10 cellular contexts compared by ENCODE assay signal in the genomic region with DNA sequence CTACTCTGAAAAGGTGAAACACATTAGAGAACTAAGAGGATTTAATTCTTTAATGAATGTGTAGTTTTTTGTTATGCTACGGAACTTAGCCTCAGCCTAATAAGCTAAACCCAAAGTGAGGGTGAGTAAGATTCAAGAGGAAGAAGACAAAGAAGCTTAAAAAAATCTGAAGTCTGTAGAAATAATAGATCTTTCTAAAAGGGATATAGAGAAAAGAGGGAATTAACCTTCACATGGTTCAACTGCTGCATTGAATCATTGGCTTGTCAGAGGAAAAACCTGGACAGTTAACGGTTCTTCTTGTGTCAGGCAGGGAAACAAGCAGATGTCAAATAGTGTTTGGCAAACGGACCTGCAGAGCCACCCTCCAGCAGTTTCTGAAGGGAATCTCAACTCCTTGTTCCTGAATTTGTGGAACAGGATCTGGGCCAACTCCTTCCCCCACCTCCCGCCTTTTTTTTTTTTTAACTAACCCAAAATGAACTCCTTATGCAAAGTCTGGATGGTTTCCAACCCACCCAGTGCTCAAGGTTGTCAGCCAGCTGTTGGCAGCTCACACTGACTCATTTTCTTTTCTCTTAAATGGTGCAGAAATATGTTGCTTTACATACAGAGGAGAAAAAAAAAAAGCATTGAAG.
DNase-seq lines count a peak whose midpoint lies in the region; ATAC-seq and TF ChIP-seq lines count a peak whose summit lies in the region.
"Had no signal": no experiment of that assay in that cellular context is flagged by ENCODE, and none has a peak within 500 bp of the region (broad histone marks: within the 10 kb centered on the region; RNA-seq: fewer than 3 reads in every experiment).

No MANE protein-coding gene starts in this region.

- in situ Hi-C loops in gastrocnemius medialis (cut with MboI; ENCODE audit: low sequenced_read_pairs in 4 of 4) = loop anchor here in 1 of 4 donors (10.0 kb wide), 1 partner anchor 178 kb away; no protein-coding TSS in a partner anchor

- H3K4me1 ChIP-seq in GM23338 (ENCODE audit: insufficient read depth) (no peaks in the 10 kb centered on the region), gastrocnemius medialis (peaks cover 34 to 39% of the 10 kb centered on the region in 2 donors)

- H3K9me3 Mint-ChIP-seq in GM23338 = no peaks in the 10 kb centered on the region

- 0 out of 2 replicates have a peak overlapping the region, but pooled peaks have one; percentile 35 for H2AFZ ChIP-seq in GM23338

- H3K4me3 ChIP-seq in GM23338 (no peak overlapping the region), gastrocnemius medialis (no peak overlapping the region)
- H3K4me3 ChIP-seq: GM12878 had no signal

- H3K4me1 Mint-ChIP-seq in GM23338 = 0 out of 3 replicates have a peak, but pooled peaks cover 3% of the 10 kb centered on the region

- TF ChIP-seq CTCF in GM23338 (conservative IDR thresholded peaks at IDR 0.05; ENCODE audit: low read depth in 2 of 2) (no peak), gastrocnemius medialis (IDR thresholded peaks at IDR 0.05 in 4 of 5, conservative IDR thresholded peaks at IDR 0.05 in 1 of 5) (no peak)

- no peak for TF ChIP-seq POLR2A in gastrocnemius medialis (IDR thresholded peaks at IDR 0.05)

- DNase-seq in GM23338 (ENCODE audit: low spot score) = no peak
- peak; percentile 8 for DNase-seq in NCI-H345 treated with DMSO at 0.1 percent for 48 hours (lab: John Stamatoyannopoulos, UW; ENCODE audit: unreplicated experiment)
- DNase-seq in fibroblast of peridontal ligament (ENCODE audit: extremely low read depth) = peak; percentile 91
- DNase-seq in gastrocnemius medialis = no peak
- no peak for DNase-seq in HuH-7.5 (ENCODE audit: low spot score)
- no peak for DNase-seq in NCI-H774 (lab: John Stamatoyannopoulos, UW)
- no peak for DNase-seq in NCI-H1436 (lab: John Stamatoyannopoulos, UW)
- DNase-seq: activated gamma-delta T cell treated with Interleukin-2 at 50 U/mL for 16 hours had no signal

- H3F3A ChIP-seq in GM23338 (replicated peaks; ENCODE audit: low read depth) = no peaks in the 10 kb centered on the region

- H3K27me3 Mint-ChIP-seq in GM23338 (ENCODE audit: insufficient read depth, low read depth, poor library complexity) = peaks cover 7% of the 10 kb centered on the region

- H3K36me3 ChIP-seq in GM23338 (ENCODE audit: insufficient read depth) (no peaks in the 10 kb centered on the region), gastrocnemius medialis (no peaks in the 10 kb centered on the region)

- no peaks in the 10 kb centered on the region for H3K36me3 Mint-ChIP-seq in GM23338 (ENCODE audit: low read depth)

- no peaks in the 10 kb centered on the region for H3K79me2 ChIP-seq in GM23338 (replicated peaks; ENCODE audit: insufficient read depth)

- no peaks in the 10 kb centered on the region for H3K9me3 ChIP-seq in gastrocnemius medialis

- no peak overlapping the region for H3K27ac Mint-ChIP-seq in GM23338

- H3K4me2 ChIP-seq in GM23338 = no peak overlapping the region

- intact Hi-C loops in gastrocnemius medialis (cut with DNase I; ENCODE audit: low total_unique reads) = no loop called here

- no peaks in the 10 kb centered on the region for H3K27me3 ChIP-seq in GM23338 (ENCODE audit: insufficient read depth)
- H3K27me3 ChIP-seq in gastrocnemius medialis = no peaks in the 10 kb centered on the region

- H4K20me1 ChIP-seq in GM23338 (replicated peaks; ENCODE audit: insufficient read depth) = no peaks in the 10 kb centered on the region

- ATAC-seq in GM23338 (no peak), gastrocnemius medialis (peak; percentile 19 to 28), GM18873 (IDR thresholded peaks at IDR 0.05; ENCODE audit: low FRiP score, unreplicated experiment) (no peak)
- ATAC-seq: GM12878 had no signal

- H3K4me3 Mint-ChIP-seq in GM23338 = no peak overlapping the region

- H3K9me2 ChIP-seq in GM23338 (ENCODE audit: insufficient read depth) = 0 out of 2 replicates have a peak, but pooled peaks cover 10% of the 10 kb centered on the region

- H3K27ac ChIP-seq in GM23338 (ENCODE audit: low read depth) = no peak overlapping the region
- peak overlapping the region in 1 of 4 donors; percentile 35 for H3K27ac ChIP-seq in gastrocnemius medialis

TF ChIP-seq in GM23338, 12 proteins besides CTCF, POLR2A, EP300 and RAD21 (continues in another document):
- TF ChIP-seq EZH2phosphoT487 (IDR thresholded peaks at IDR 0.05; ENCODE audit: unreplicated experiment) (no peak), ZNF114 (CRISPR knock-in tag; IDR thresholded peaks at IDR 0.05) (no peak), JUNB (IDR thresholded peaks at IDR 0.05; ENCODE audit: unreplicated experiment) (no peak), CREB1 (CRISPR knock-in tag; IDR thresholded peaks at IDR 0.05; ENCODE audit: low read depth) (no peak), STAT1 (IDR thresholded peaks at IDR 0.05; ENCODE audit: unreplicated experiment) (no peak), ZNF331 (CRISPR knock-in tag; IDR thresholded peaks at IDR 0.05; ENCODE audit: low read depth) (no peak), NANOG (IDR thresholded peaks at IDR 0.05; ENCODE audit: borderline replicate concordance) (no peak), ZNF462 (CRISPR knock-in tag; IDR thresholded peaks at IDR 0.05) (no peak), EZH2 (IDR thresholded peaks at IDR 0.05; ENCODE audit: low read depth, unreplicated experiment) (no peak), POLR2AphosphoS5 (IDR thresholded peaks at IDR 0.05; ENCODE audit: low read depth) (no peak)
- TF ChIP-seq, protein P1, sequence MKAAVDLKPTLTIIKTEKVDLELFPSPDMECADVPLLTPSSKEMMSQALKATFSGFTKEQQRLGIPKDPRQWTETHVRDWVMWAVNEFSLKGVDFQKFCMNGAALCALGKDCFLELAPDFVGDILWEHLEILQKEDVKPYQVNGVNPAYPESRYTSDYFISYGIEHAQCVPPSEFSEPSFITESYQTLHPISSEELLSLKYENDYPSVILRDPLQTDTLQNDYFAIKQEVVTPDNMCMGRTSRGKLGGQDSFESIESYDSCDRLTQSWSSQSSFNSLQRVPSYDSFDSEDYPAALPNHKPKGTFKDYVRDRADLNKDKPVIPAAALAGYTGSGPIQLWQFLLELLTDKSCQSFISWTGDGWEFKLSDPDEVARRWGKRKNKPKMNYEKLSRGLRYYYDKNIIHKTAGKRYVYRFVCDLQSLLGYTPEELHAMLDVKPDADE (IDR thresholded peaks at IDR 0.05) = no peak

Comparison
In these comparisons a context has a peak if more than half of its experiments do, and no peak if none do; other contexts are left out.
1. ATAC-seq: peak in gastrocnemius medialis (2 of 2); none in GM23338 (single experiment) and GM18873 (single experiment).
2. DNase-seq: peak in NCI-H345 treated with DMSO at 0.1 percent for 48 hours (single experiment) and fibroblast of peridontal ligament (single experiment); none in GM23338 (single experiment), gastrocnemius medialis (0 of 2), HuH-7.5 (single experiment), NCI-H774 (single experiment) and NCI-H1436 (single experiment).